1 cellular context compared by ENCODE assay signal in the genomic region with DNA sequence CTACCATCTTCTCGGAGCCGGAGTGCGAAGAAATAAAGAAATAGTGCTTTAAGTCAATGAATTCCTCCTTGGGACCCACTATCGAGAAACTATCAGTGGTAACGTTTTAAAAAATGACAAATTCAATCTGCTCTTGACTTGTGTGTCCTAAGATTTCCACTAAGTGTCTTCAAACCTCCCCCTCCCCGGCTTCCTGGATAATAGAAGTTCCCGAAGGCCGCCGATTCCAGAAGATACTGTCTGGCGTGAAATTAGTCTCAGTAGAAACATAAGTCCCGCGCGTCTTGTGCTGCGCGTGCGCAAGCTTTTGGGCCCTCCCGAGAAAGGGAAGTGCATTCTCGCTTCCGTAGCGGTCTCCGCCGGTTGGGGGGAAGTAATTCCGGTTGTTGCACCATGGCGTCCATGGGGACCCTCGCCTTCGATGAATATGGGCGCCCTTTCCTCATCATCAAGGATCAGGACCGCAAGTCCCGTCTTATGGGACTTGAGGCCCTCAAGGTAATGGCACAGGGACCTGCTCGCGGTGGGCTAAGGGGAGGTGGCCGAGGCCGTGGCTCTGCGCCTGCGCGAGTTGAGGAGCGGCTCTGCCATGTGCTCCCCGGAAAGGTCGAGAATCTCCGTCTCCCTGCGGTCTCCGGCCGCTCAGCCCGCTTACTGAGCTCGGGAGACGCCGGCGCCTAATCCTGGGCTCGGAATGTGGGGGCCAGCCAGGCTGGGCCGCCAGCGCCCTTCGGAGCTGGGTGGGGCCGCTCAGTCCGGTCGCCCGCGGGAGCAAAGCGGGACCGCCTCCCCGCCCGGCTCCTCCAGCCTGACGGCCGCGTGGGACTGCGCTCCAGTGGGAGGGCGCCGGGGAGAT.
A peak's percentile ranks its signal among the peaks of the same experiment; 100 is the strongest.
TF ChIP-seq lines count a peak whose summit lies in the region.

A gene (plus strand): TSS at position 333 of the 856 bp plus-strand sequence. CDS start 61 bp downstream, at position 394.

TF ChIP-seq in neural cell, 6 proteins besides CTCF, POLR2A, EP300 and RAD21 (continued from another document):
- TF ChIP-seq, protein P1, sequence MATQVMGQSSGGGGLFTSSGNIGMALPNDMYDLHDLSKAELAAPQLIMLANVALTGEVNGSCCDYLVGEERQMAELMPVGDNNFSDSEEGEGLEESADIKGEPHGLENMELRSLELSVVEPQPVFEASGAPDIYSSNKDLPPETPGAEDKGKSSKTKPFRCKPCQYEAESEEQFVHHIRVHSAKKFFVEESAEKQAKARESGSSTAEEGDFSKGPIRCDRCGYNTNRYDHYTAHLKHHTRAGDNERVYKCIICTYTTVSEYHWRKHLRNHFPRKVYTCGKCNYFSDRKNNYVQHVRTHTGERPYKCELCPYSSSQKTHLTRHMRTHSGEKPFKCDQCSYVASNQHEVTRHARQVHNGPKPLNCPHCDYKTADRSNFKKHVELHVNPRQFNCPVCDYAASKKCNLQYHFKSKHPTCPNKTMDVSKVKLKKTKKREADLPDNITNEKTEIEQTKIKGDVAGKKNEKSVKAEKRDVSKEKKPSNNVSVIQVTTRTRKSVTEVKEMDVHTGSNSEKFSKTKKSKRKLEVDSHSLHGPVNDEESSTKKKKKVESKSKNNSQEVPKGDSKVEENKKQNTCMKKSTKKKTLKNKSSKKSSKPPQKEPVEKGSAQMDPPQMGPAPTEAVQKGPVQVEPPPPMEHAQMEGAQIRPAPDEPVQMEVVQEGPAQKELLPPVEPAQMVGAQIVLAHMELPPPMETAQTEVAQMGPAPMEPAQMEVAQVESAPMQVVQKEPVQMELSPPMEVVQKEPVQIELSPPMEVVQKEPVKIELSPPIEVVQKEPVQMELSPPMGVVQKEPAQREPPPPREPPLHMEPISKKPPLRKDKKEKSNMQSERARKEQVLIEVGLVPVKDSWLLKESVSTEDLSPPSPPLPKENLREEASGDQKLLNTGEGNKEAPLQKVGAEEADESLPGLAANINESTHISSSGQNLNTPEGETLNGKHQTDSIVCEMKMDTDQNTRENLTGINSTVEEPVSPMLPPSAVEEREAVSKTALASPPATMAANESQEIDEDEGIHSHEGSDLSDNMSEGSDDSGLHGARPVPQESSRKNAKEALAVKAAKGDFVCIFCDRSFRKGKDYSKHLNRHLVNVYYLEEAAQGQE (IDR thresholded peaks at IDR 0.05; ENCODE audit: borderline replicate concordance) = peak; percentile 3
- peak; percentile 63 for TF ChIP-seq TAF1 (IDR thresholded peaks at IDR 0.05; ENCODE audit: low read depth)
